21 cellular contexts compared by ENCODE assay signal in genomic region chr13:41611385-41611784, GRCh38.
DNase-seq lines count a peak whose midpoint lies in the region; ATAC-seq, FAIRE-seq and TF ChIP-seq lines count a peak whose summit lies in the region.
"Had no signal": no experiment of that assay in that cellular context is flagged by ENCODE, and none has a peak within 500 bp of the region (broad histone marks: within the 10 kb centered on the region; RNA-seq: fewer than 3 reads in every experiment).

No MANE protein-coding gene starts in this region.

- H3K36me3 ChIP-seq in SJSA1 (peaks cover 4% of the 10 kb centered on the region), vagina (no peaks in the 10 kb centered on the region)

- no peaks in the 10 kb centered on the region for H3K27me3 ChIP-seq in SJSA1 (replicated peaks)
- H3K27me3 ChIP-seq in vagina = no peaks in the 10 kb centered on the region
- H3K27me3 ChIP-seq: adrenal gland had no signal

- no peaks in the 10 kb centered on the region for H3K9me3 ChIP-seq in SJSA1 (replicated peaks)
- no peaks in the 10 kb centered on the region for H3K9me3 ChIP-seq in vagina
- H3K9me3 ChIP-seq: adrenal gland, thoracic aorta had no signal

- TF ChIP-seq CTCF in AG10803 (conservative IDR thresholded peaks at IDR 0.05; ENCODE audit: low read length) (no peak), vagina (IDR thresholded peaks at IDR 0.05) (no peak)

- TF ChIP-seq POLR2A in GM12891 (IDR thresholded peaks at IDR 0.05; ENCODE audit: low read depth, low read length) (no peak), vagina (IDR thresholded peaks at IDR 0.05) (no peak)

- FAIRE-seq in GM12891 (lab: Jason Lieb, UNC) = no peak
- FAIRE-seq: HTR-8/SVneo, small intestine had no signal

- H3K4me1 ChIP-seq in SJSA1 (replicated peaks) (peaks cover 44% of the 10 kb centered on the region), vagina (peaks cover 23% of the 10 kb centered on the region)

- DNase-seq in AG10803 (ENCODE audit: low read depth) = peak; percentile 33
- DNase-seq in SJSA1 (ENCODE audit: low read depth in 1 of 2, low spot score in 2 of 2) = no peak
- peak; percentile 63 for DNase-seq in globus pallidus (ENCODE audit: low spot score)
- peak; percentile 65 for DNase-seq in pons (ENCODE audit: low spot score)
- DNase-seq in GM12891 (ENCODE audit: insufficient read length, low spot score) = no peak
- DNase-seq in vagina (ENCODE audit: extremely low spot score in 2 of 2) = no peak
- DNase-seq in dermis blood vessel endothelial cell = no peak
- DNase-seq: activated gamma-delta T cell; adrenal gland; central memory CD4-positive, alpha-beta T cell; effector memory CD8-positive, alpha-beta T cell; GF-D8; NCI-H1417 treated with DMSO at 0.1 percent for 48 hours; NCI-H774; OCI-M1; small intestine had no signal

- intact Hi-C loops in vagina (cut with DNase I) = no loop called here

- ATAC-seq in GM18858 (IDR thresholded peaks at IDR 0.05; ENCODE audit: unreplicated experiment) = no peak
- ATAC-seq: effector memory CD8-positive, alpha-beta T cell; GM12878 had no signal

- no peak overlapping the region for H3K4me3 ChIP-seq in AG10803 (ENCODE audit: low read length)
- no peak overlapping the region for H3K4me3 ChIP-seq in SJSA1
- no peak overlapping the region for H3K4me3 ChIP-seq in vagina
- H3K4me3 ChIP-seq: adrenal gland, GM12878, SK-N-MC, thoracic aorta had no signal

- H3K27ac ChIP-seq in SJSA1 (peak overlapping the region; percentile 71), vagina (no peak overlapping the region)
- H3K27ac ChIP-seq: SK-N-MC, thoracic aorta had no signal

TF ChIP-seq in GM12891, 5 proteins besides CTCF, POLR2A, EP300 and RAD21:
- TF ChIP-seq POU2F2 (IDR thresholded peaks at IDR 0.05; ENCODE audit: low read depth, low read length) = no peak
- TF ChIP-seq SPI1 (IDR thresholded peaks at IDR 0.05; ENCODE audit: low read depth, low read length) = no peak
- no peak for TF ChIP-seq TAF1 (IDR thresholded peaks at IDR 0.05; ENCODE audit: low read depth, low read length)
TF ChIP-seq in GM12891: peak in this region for 0.

Comparison
In these comparisons a context has a peak if more than half of its experiments do, and no peak if none do; other contexts are left out.
1. DNase-seq: peak in AG10803 (single experiment), globus pallidus (single experiment) and pons (single experiment); none in SJSA1 (0 of 2), GM12891 (single experiment), vagina (0 of 2) and dermis blood vessel endothelial cell (single experiment).